Comparison of ENCODE assay signal across 11 cellular contexts in genomic region chr2:120237491-120237902, GRCh38. TPM values are rescaled to one million over a fixed set of nuclear protein-coding genes. Genes with fewer than 3 reads are reported as not detected.
DNase-seq lines count a peak whose midpoint lies in the region; ATAC-seq and TF ChIP-seq lines count a peak whose summit lies in the region.
"Had no signal": no experiment of that assay in that cellular context is flagged by ENCODE, and none has a peak within 500 bp of the region (broad histone marks: within the 10 kb centered on the region; RNA-seq: fewer than 3 reads in every experiment).

No MANE protein-coding gene starts in this region.

- H3K36me3 Mint-ChIP-seq in T-helper 17 cell (ENCODE audit: low read depth) = peaks cover 2% of the 10 kb centered on the region
- peaks cover 0 to 2% of the 10 kb centered on the region in 2 donors for H3K36me3 Mint-ChIP-seq in activated T-cell treated with anti-CD3 and anti-CD28 coated beads, Interleukin-2, amount 50 U/mL, for 72 hours (ENCODE audit: insufficient read depth in 2 of 2)
- H3K36me3 Mint-ChIP-seq: activated naive CD4-positive, alpha-beta T cell treated with anti-CD3 and anti-CD28 coated beads, Interleukin-2, amount 10 ng/mL, durations not matched to agents 7 days and 5 days; WTC11 had no signal

- H3K79me1 ChIP-seq in trophoblast cell (ENCODE audit: low read length) = no peaks in the 10 kb centered on the region

- H3K4me3 Mint-ChIP-seq in T-helper 17 cell = no peak overlapping the region
- H3K4me3 Mint-ChIP-seq in activated T-cell treated with anti-CD3 and anti-CD28 coated beads, Interleukin-2, amount 50 U/mL, for 72 hours = no peak overlapping the region
- H3K4me3 Mint-ChIP-seq: activated naive CD4-positive, alpha-beta T cell treated with anti-CD3 and anti-CD28 coated beads, Interleukin-2, amount 10 ng/mL, durations not matched to agents 7 days and 5 days; WTC11 had no signal

- H3K4me2 ChIP-seq in fibroblast of lung (ENCODE audit: extremely low read depth, insufficient read depth, low read length) (peak overlapping the region; percentile 50), trophoblast cell (ENCODE audit: low read length) (no peak overlapping the region)

- H3K4me1 ChIP-seq in fibroblast of lung (ENCODE audit: control insufficient read depth, extremely low read depth, insufficient read depth, low read length) (peaks cover 18% of the 10 kb centered on the region), trophoblast cell (ENCODE audit: control insufficient read depth in 1 of 2, insufficient read depth in 2 of 2, low read length in 2 of 2) (peaks cover 20 to 30% of the 10 kb centered on the region in 2 experiments)

- H3K9me3 Mint-ChIP-seq in activated T-cell treated with anti-CD3 and anti-CD28 coated beads, Interleukin-2, amount 50 U/mL, for 72 hours = peaks cover 0 to 2% of the 10 kb centered on the region in 2 donors

- no peak overlapping the region for H2AFZ ChIP-seq in fibroblast of lung (ENCODE audit: low read length)
- H2AFZ ChIP-seq in trophoblast cell (ENCODE audit: insufficient read depth, low read length, poor library complexity) = no peak overlapping the region

- H2BK120ac ChIP-seq in trophoblast cell (ENCODE audit: insufficient read depth, low read length, poor library complexity) = no peak overlapping the region

- H3K4me1 Mint-ChIP-seq in T-helper 17 cell = peaks cover 6% of the 10 kb centered on the region
- H3K4me1 Mint-ChIP-seq in activated T-cell treated with anti-CD3 and anti-CD28 coated beads, Interleukin-2, amount 50 U/mL, for 72 hours (ENCODE audit: low read depth) = peaks cover 23% of the 10 kb centered on the region

- H3K79me2 ChIP-seq in fibroblast of lung (ENCODE audit: control insufficient read depth, insufficient read depth, low read length) (no peaks in the 10 kb centered on the region), trophoblast cell (ENCODE audit: control insufficient read depth, insufficient read depth, low read length, poor library complexity) (no peaks in the 10 kb centered on the region)

- H3K27ac ChIP-seq in fibroblast of lung (ENCODE audit: insufficient read depth, low read length) (no peak overlapping the region), trophoblast cell (ENCODE audit: low read depth, low read length) (no peak overlapping the region), WERI-Rb-1 (no peak overlapping the region)

- H2AK5ac ChIP-seq in trophoblast cell (ENCODE audit: low read length) = no peak overlapping the region

- no peak overlapping the region for H3K23ac ChIP-seq in trophoblast cell (ENCODE audit: low read length)

- peak; percentile 66 for DNase-seq in GM04504 (ENCODE audit: low read depth)
- DNase-seq in RPMI7951 (ENCODE audit: low read depth) = peak; percentile 99
- DNase-seq in fibroblast of lung (ENCODE audit: low read depth in 2 of 2) = peak; percentile 83 to 93
- DNase-seq in trophoblast cell = peak; percentile 72 to 78
- DNase-seq in T-helper 17 cell = no peak
- DNase-seq in WERI-Rb-1 = no peak
- DNase-seq in activated T-cell treated with anti-CD3 and anti-CD28 coated beads, Interleukin-2, amount 50 U/mL, for 72 hours = no peak
- DNase-seq: activated naive CD4-positive, alpha-beta T cell treated with anti-CD3 and anti-CD28 coated beads, Interleukin-2, amount 10 ng/mL, durations not matched to agents 7 days and 5 days; NCI-H2107 had no signal

- H4K20me1 ChIP-seq in fibroblast of lung (ENCODE audit: control insufficient read depth, extremely low read depth, insufficient read depth, low read length) = no peaks in the 10 kb centered on the region

- H3K9me3 ChIP-seq in fibroblast of lung (ENCODE audit: control insufficient read depth, insufficient read depth, low read depth, low read length) = no peaks in the 10 kb centered on the region
- H3K9me3 ChIP-seq in trophoblast cell (ENCODE audit: insufficient read depth, low read depth, low read length) = no peaks in the 10 kb centered on the region
- H3K9me3 ChIP-seq in T-helper 17 cell (ENCODE audit: control insufficient read depth, low read length, poor library complexity, severe bottlenecking) = no peaks in the 10 kb centered on the region
- no peaks in the 10 kb centered on the region for H3K9me3 ChIP-seq in WERI-Rb-1 (ENCODE audit: severe bottlenecking)

- H3K27me3 ChIP-seq in fibroblast of lung (ENCODE audit: control insufficient read depth, insufficient read depth, low read length) (no peaks in the 10 kb centered on the region), trophoblast cell (ENCODE audit: insufficient read depth, low read length) (no peaks in the 10 kb centered on the region), WERI-Rb-1 (ENCODE audit: insufficient read depth, low read depth, severe bottlenecking) (no peaks in the 10 kb centered on the region)

- H3K27ac Mint-ChIP-seq in T-helper 17 cell = no peak overlapping the region
- no peak overlapping the region for H3K27ac Mint-ChIP-seq in activated T-cell treated with anti-CD3 and anti-CD28 coated beads, Interleukin-2, amount 50 U/mL, for 72 hours
- H3K27ac Mint-ChIP-seq: activated naive CD4-positive, alpha-beta T cell treated with anti-CD3 and anti-CD28 coated beads, Interleukin-2, amount 10 ng/mL, durations not matched to agents 7 days and 5 days; WTC11 had no signal

- TF ChIP-seq CTCF in fibroblast of lung (conservative IDR thresholded peaks at IDR 0.05 in 1 of 2, IDR thresholded peaks at IDR 0.05 in 1 of 2; ENCODE audit: low read depth in 1 of 2, low read length in 2 of 2) = no peak
- no peak for TF ChIP-seq CTCF in WERI-Rb-1 (IDR thresholded peaks at IDR 0.05; ENCODE audit: low read depth, low read length)

- H3K4ac ChIP-seq in trophoblast cell (ENCODE audit: low read depth, low read length) = no peak overlapping the region

- no peak overlapping the region for H3K18ac ChIP-seq in trophoblast cell (ENCODE audit: low read length)

- H3K9ac ChIP-seq in fibroblast of lung (ENCODE audit: insufficient read depth, low read length) (no peak overlapping the region), trophoblast cell (ENCODE audit: low read length) (no peak overlapping the region)

- no CpG with 5 or more reads among the region's 10 CpGs for WGBS in trophoblast cell (ENCODE audit: extremely low coverage, insufficient coverage, insufficient read length)

- H2BK12ac ChIP-seq in trophoblast cell (ENCODE audit: low read length) = no peak overlapping the region

- no peak overlapping the region for H4K12ac ChIP-seq in trophoblast cell (ENCODE audit: low read depth, low read length)

- ATAC-seq in T-helper 17 cell (no peak), HG03521 (IDR thresholded peaks at IDR 0.05; ENCODE audit: unreplicated experiment) (no peak)
- ATAC-seq in activated T-cell treated with anti-CD3 and anti-CD28 coated beads, Interleukin-2, amount 50 U/mL, for 72 hours (replicated peaks in 1 of 2) = no peak

- no peak overlapping the region for H2BK5ac ChIP-seq in trophoblast cell (ENCODE audit: low read depth, low read length, poor library complexity)

- H3K4me3 ChIP-seq in fibroblast of lung (replicated peaks in 1 of 4; ENCODE audit: control extremely low read depth in 1 of 4, insufficient read depth in 1 of 4, low read depth in 3 of 4, low read length in 4 of 4) (no peak overlapping the region), trophoblast cell (ENCODE audit: low read depth, low read length) (no peak overlapping the region), WERI-Rb-1 (ENCODE audit: low read depth, low read length) (no peak overlapping the region)

- H3K36me3 ChIP-seq in fibroblast of lung (ENCODE audit: control insufficient read depth, insufficient read depth, low read length) (no peaks in the 10 kb centered on the region), trophoblast cell (ENCODE audit: control insufficient read depth in 1 of 2, insufficient read depth in 2 of 2, low read length in 2 of 2) (no peaks in the 10 kb centered on the region), WERI-Rb-1 (no peaks in the 10 kb centered on the region)

- no peak overlapping the region for H3K14ac ChIP-seq in trophoblast cell (ENCODE audit: low read length)

- no peak overlapping the region for H4K8ac ChIP-seq in trophoblast cell (ENCODE audit: low read depth, low read length)

- H4K91ac ChIP-seq in trophoblast cell (ENCODE audit: low read depth, low read length) = no peak overlapping the region

- peaks cover 7% of the 10 kb centered on the region for H3K27me3 Mint-ChIP-seq in T-helper 17 cell
- peaks cover 7% of the 10 kb centered on the region for H3K27me3 Mint-ChIP-seq in activated T-cell treated with anti-CD3 and anti-CD28 coated beads, Interleukin-2, amount 50 U/mL, for 72 hours (ENCODE audit: low read depth)

RNA-seq across cellular contexts. Expression of gene TMEM185B, which starts 14.3 kb away (rescaled TPM):
- 34.5 and 36.4 TPM in 2 replicates for total RNA-seq in RPMI7951 (2014; rRNA removed; shearing (Covaris generic))
- total RNA-seq in fibroblast of lung = 25.2 and 25.9 TPM in 2 replicates
- 28.8 and 35.1 TPM in 2 replicates for polyA plus RNA-seq in fibroblast of lung
- 25.1 and 29.1 TPM in 2 replicates for polyA plus RNA-seq in fibroblast of lung (2012)
- 31.8 and 54.1 TPM in 2 replicates for polyA minus RNA-seq in fibroblast of lung (ENCODE audit: low replicate concordance)
- 10.6 and 10.8 TPM in 2 replicates for polyA plus RNA-seq in trophoblast cell (2013)
- total RNA-seq in T-helper 17 cell = 10 to 100 TPM; 19.8 to 21.1 TPM
- 10 to 100 TPM; 20.9 to 21.1 TPM for total RNA-seq in activated T-cell treated with anti-CD3 and anti-CD28 coated beads, Interleukin-2, amount 50 U/mL, for 72 hours

RNA-seq across cellular contexts. Expression of gene RALB, which starts 15.2 kb away (rescaled TPM):
- 88.4 and 107 TPM in 2 replicates for total RNA-seq in RPMI7951 (2014; rRNA removed; shearing (Covaris generic))
- 46.2 and 58.3 TPM in 2 replicates for total RNA-seq in fibroblast of lung
- polyA plus RNA-seq in fibroblast of lung = 73.9 and 90.5 TPM in 2 replicates
- 60.5 and 75.0 TPM in 2 replicates for polyA plus RNA-seq in fibroblast of lung (2012)
- 8.7 and 13.2 TPM in 2 replicates for polyA minus RNA-seq in fibroblast of lung (ENCODE audit: low replicate concordance)
- polyA plus RNA-seq in trophoblast cell (2013) = 61.1 and 61.5 TPM in 2 replicates
- 10 to 100 TPM; 17.5 to 20.2 TPM for total RNA-seq in T-helper 17 cell
- total RNA-seq in activated T-cell treated with anti-CD3 and anti-CD28 coated beads, Interleukin-2, amount 50 U/mL, for 72 hours = 10 to 100 TPM; 52.9 to 53.1 TPM

Comparison
In these comparisons a context has a peak if more than half of its experiments do, and no peak if none do; other contexts are left out.
1. DNase-seq: peak in GM04504 (single experiment), RPMI7951 (single experiment), fibroblast of lung (2 of 2) and trophoblast cell (2 of 2); none in T-helper 17 cell (0 of 3), WERI-Rb-1 (single experiment) and activated T-cell treated with anti-CD3 and anti-CD28 coated beads, Interleukin-2, amount 50 U/mL, for 72 hours (0 of 2).